27 cellular contexts compared by ENCODE assay signal in genomic region chr9:109482391-109482916, GRCh38. TPM values are rescaled to one million over a fixed set of nuclear protein-coding genes. Genes with fewer than 3 reads are reported as not detected.
DNase-seq lines count a peak whose midpoint lies in the region; TF ChIP-seq lines count a peak whose summit lies in the region.
"Had no signal": no experiment of that assay in that cellular context is flagged by ENCODE, and none has a peak within 500 bp of the region (broad histone marks: within the 10 kb centered on the region; RNA-seq: fewer than 3 reads in every experiment).

No MANE protein-coding gene starts in this region.

- H3K27ac Mint-ChIP-seq in neural progenitor cell = peak overlapping the region; percentile 16
- H3K27ac Mint-ChIP-seq: activated naive CD8-positive, alpha-beta T cell treated with anti-CD3 and anti-CD28 coated beads, Interleukin-2, amount 50 U/mL, for 24 hours; CD8-positive, alpha-beta T cell; HFFc6; immature natural killer cell; progenitor cell of endocrine pancreas; T-helper 2 cell treated with Interferon-gamma antibody and Interleukin-4, amounts not matched to agents 5 μg/mL and 100 μg/mL, for 36 hours had no signal

- H3K9ac ChIP-seq in BLaER1 treated with 17β-estradiol and CSF1 and Interleukin-3, amounts not matched to agents 10 nM and 100 nM = no peak overlapping the region
- H3K9ac ChIP-seq in neural progenitor cell = no peak overlapping the region

- no peaks in the 10 kb centered on the region for H3K9me3 Mint-ChIP-seq in neural progenitor cell
- H3K9me3 Mint-ChIP-seq: activated naive CD8-positive, alpha-beta T cell treated with anti-CD3 and anti-CD28 coated beads, Interleukin-2, amount 50 U/mL, for 24 hours; CD8-positive, alpha-beta T cell; HFFc6; immature natural killer cell; neural crest cell; T-helper 2 cell treated with Interferon-gamma antibody and Interleukin-4, amounts not matched to agents 5 μg/mL and 100 μg/mL, for 36 hours had no signal

- peaks cover 0 to 94% (median 0%) of the 10 kb centered on the region in 11 experiments; a peak in 7 of 22 replicates for H3K27me3 ChIP-seq in BLaER1 treated with 17β-estradiol and CSF1 and Interleukin-3, amounts not matched to agents 10 nM and 100 nM
- H3K27me3 ChIP-seq in neural progenitor cell = no peaks in the 10 kb centered on the region
- H3K27me3 ChIP-seq: breast epithelium, Peyer's patch, thyroid gland had no signal

- DNase-seq in HT1080 (ENCODE audit: low read depth) (peak; percentile 44), caudate nucleus (lab: John Stamatoyannopoulos, UW) (no peak), neural progenitor cell (ENCODE audit: low spot score) (no peak), amygdala (lab: John Stamatoyannopoulos, UW) (no peak), SW480 (ENCODE audit: low spot score) (no peak), lower leg skin (ENCODE audit: low spot score in 2 of 2) (no peak), GM20000 (ENCODE audit: low spot score) (no peak)
- DNase-seq: activated CD4-positive, alpha-beta T cell treated with anti-CD3 and anti-CD28 coated beads, Interleukin-2, amount 50 U/mL, for 4 hours; activated CD8-positive, alpha-beta memory T cell treated with anti-CD3 and anti-CD28 coated beads, Interleukin-2, amount 50 U/mL, for 4 hours; activated effector memory CD4-positive, alpha-beta T cell treated with Interleukin-2 at 50 U/mL for 16 hours; activated naive CD8-positive, alpha-beta T cell treated with anti-CD3 and anti-CD28 coated beads, Interleukin-2, amount 50 U/mL, for 24 hours; CD8-positive, alpha-beta T cell; cortex of kidney; DMS53; HFFc6; immature natural killer cell; NCI-H510A; Peyer's patch; stimulated activated CD4-positive, alpha-beta T cell treated with anti-CD3 and anti-CD28 coated beads, Interleukin-4, amount 100 ng/mL, for 1 hour; stimulated activated naive CD4-positive, alpha-beta T cell treated with Interleukin-2 at 50 U/mL for 16 hours; thyroid gland had no signal

- no peaks in the 10 kb centered on the region for H3K36me3 Mint-ChIP-seq in neural progenitor cell
- H3K36me3 Mint-ChIP-seq: CD8-positive, alpha-beta T cell; immature natural killer cell had no signal

- H3K27me3 Mint-ChIP-seq in neural progenitor cell (ENCODE audit: insufficient read depth, low read depth) = peaks cover 4% of the 10 kb centered on the region

- H3K79me2 ChIP-seq in neural progenitor cell (ENCODE audit: low read depth) = no peaks in the 10 kb centered on the region

- no peak overlapping the region for H3K4me3 Mint-ChIP-seq in neural progenitor cell
- H3K4me3 Mint-ChIP-seq: activated naive CD8-positive, alpha-beta T cell treated with anti-CD3 and anti-CD28 coated beads, Interleukin-2, amount 50 U/mL, for 24 hours; CD8-positive, alpha-beta T cell; HFFc6; immature natural killer cell; neural crest cell; T-helper 2 cell treated with Interferon-gamma antibody and Interleukin-4, amounts not matched to agents 5 μg/mL and 100 μg/mL, for 36 hours had no signal

- peaks cover 25% of the 10 kb centered on the region for H3K4me1 Mint-ChIP-seq in neural progenitor cell
- H3K4me1 Mint-ChIP-seq: immature natural killer cell, neural crest cell had no signal

- H3K4me1 ChIP-seq in BLaER1 treated with 17β-estradiol and CSF1 and Interleukin-3, amounts not matched to agents 10 nM and 100 nM = peaks cover 0 to 26% (median 8%) of the 10 kb centered on the region in 10 experiments; a peak in 9 of 20 replicates
- H3K4me1 ChIP-seq in neural progenitor cell = peaks cover 9% of the 10 kb centered on the region
- H3K4me1 ChIP-seq: breast epithelium had no signal

- H3K4me3 ChIP-seq in BLaER1 treated with 17β-estradiol and CSF1 and Interleukin-3, amounts not matched to agents 10 nM and 100 nM = no peak overlapping the region
- H3K4me3 ChIP-seq in neural progenitor cell (no peak overlapping the region), lower leg skin (ENCODE audit: low read depth, poor library complexity, severe bottlenecking) (no peak overlapping the region)
- H3K4me3 ChIP-seq: breast epithelium, Peyer's patch, skin epidermis, thyroid gland had no signal

- WGBS in lower leg skin, 2 donors = 80 to 82% methylated on average over 5 of the region's 5 CpGs

- H3K27ac ChIP-seq in BLaER1 treated with 17β-estradiol and CSF1 and Interleukin-3, amounts not matched to agents 10 nM and 100 nM = no peak overlapping the region
- H3K27ac ChIP-seq in caudate nucleus (ENCODE audit: low read depth, low read length) (peak overlapping the region; percentile 2), neural progenitor cell (no peak overlapping the region)
- H3K27ac ChIP-seq: breast epithelium, skin epidermis, thyroid gland had no signal

- intact Hi-C loops in lower leg skin (cut with DNase I; ENCODE audit: low total_unique reads) = no loop called here

- no peak for TF ChIP-seq CTCF in neural progenitor cell (IDR thresholded peaks at IDR 0.05)
- no peak for TF ChIP-seq CTCF in lower leg skin (IDR thresholded peaks at IDR 0.05)
- no peak for TF ChIP-seq CTCF in GM20000 (IDR thresholded peaks at IDR 0.05; ENCODE audit: extremely low read depth, missing control alignments)

- H3K4me2 ChIP-seq in BLaER1 treated with 17β-estradiol and CSF1 and Interleukin-3, amounts not matched to agents 10 nM and 100 nM = peak overlapping the region in 6 of 11 experiments; percentile 14 to 58 (median 36); a peak in 10 of 22 replicates
- H3K4me2 ChIP-seq in neural progenitor cell = no peak overlapping the region

- peaks cover 0 to 29% (median 0%) of the 10 kb centered on the region in 11 experiments; a peak in 3 of 22 replicates for H4K20me1 ChIP-seq in BLaER1 treated with 17β-estradiol and CSF1 and Interleukin-3, amounts not matched to agents 10 nM and 100 nM
- H4K20me1 ChIP-seq in neural progenitor cell (ENCODE audit: low read depth) = no peaks in the 10 kb centered on the region

- H3K9me3 ChIP-seq in BLaER1 treated with 17β-estradiol and CSF1 and Interleukin-3, amounts not matched to agents 10 nM and 100 nM (replicated peaks in 1 of 11) = no peaks in the 10 kb centered on the region
- H3K9me3 ChIP-seq in neural progenitor cell (ENCODE audit: low read depth) = no peaks in the 10 kb centered on the region
- H3K9me3 ChIP-seq: breast epithelium, Peyer's patch, thyroid gland had no signal

- no peaks in the 10 kb centered on the region for H3F3A ChIP-seq in neural progenitor cell (ENCODE audit: low read depth)

- no peak overlapping the region for H2AFZ ChIP-seq in neural progenitor cell (replicated peaks)

- no peak for TF ChIP-seq POLR2A in lower leg skin (IDR thresholded peaks at IDR 0.05)

- H3K36me3 ChIP-seq in BLaER1 treated with 17β-estradiol and CSF1 and Interleukin-3, amounts not matched to agents 10 nM and 100 nM = no peaks in the 10 kb centered on the region
- no peaks in the 10 kb centered on the region for H3K36me3 ChIP-seq in neural progenitor cell
- H3K36me3 ChIP-seq: breast epithelium, Peyer's patch, thyroid gland had no signal

RNA-seq across cellular contexts. Expression of gene PTPN3, which starts 15.7 kb away (rescaled TPM):
- total RNA-seq in HT1080 (2014; rRNA removed; shearing (Covaris generic)) = 5.0 and 10.1 TPM in 2 replicates
- polyA plus RNA-seq in HT1080 (2015; cell fraction: cytosol; rRNA removed) = 6.4 and 6.9 TPM in 2 replicates
- 12.1 and 12.5 TPM in 2 replicates for polyA plus RNA-seq in HT1080 (2015; cell fraction: nucleus; rRNA removed)
- total RNA-seq in neural progenitor cell (ENCODE audit: low replicate concordance) = 2.2 and 2.4 TPM in 2 replicates
- total RNA-seq in lower leg skin = 10 to 100 TPM; 36.4 to 44.5 (median 40.7) TPM
- total RNA-seq: CD8-positive, alpha-beta T cell; HFFc6 had no signal
- polyA plus RNA-seq: immature natural killer cell had no signal
